Comparison of ENCODE assay signal across 1 cellular context in genomic region chr2:200901459-200902072, GRCh38.
TF ChIP-seq lines count a peak whose summit lies in the region.

No MANE protein-coding gene starts in this region.

TF ChIP-seq in H1, 55 proteins besides CTCF, POLR2A, EP300 and RAD21:
- TF ChIP-seq HDAC6 (IDR thresholded peaks at IDR 0.05; ENCODE audit: low read depth, low read length) (no peak), YY1 (IDR thresholded peaks at IDR 0.05; ENCODE audit: low read depth, low read length) (no peak), ZNF274 (IDR thresholded peaks at IDR 0.05; ENCODE audit: borderline replicate concordance, extremely low read depth, low read length) (no peak), HDAC2 (IDR thresholded peaks at IDR 0.05; ENCODE audit: borderline replicate concordance in 1 of 2, low read depth in 2 of 2, low read length in 2 of 2) (no peak), TEAD4 (IDR thresholded peaks at IDR 0.05; ENCODE audit: low read depth, low read length) (no peak)
